ENCODE assay signal across 9 cellular contexts in the genomic region with DNA sequence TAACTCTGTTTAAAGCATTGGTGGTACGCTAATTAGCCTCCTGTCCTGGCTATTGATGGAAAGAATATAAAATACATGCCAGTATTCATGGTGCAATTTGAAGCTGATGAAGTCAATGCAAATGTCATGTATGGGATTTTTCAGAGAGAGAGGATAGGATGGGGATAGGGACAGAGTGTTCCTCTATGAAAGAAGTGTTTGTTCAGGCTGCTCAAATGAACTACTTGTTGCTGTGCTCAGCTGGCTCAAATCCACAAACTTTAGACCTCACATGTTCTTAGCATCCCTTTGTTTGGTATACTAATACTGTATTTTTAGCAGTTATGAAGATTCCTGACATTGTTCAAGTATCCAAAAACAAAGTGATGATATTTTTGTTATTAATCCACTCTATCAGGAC.
"Had no signal": no experiment of that assay in that cellular context is flagged by ENCODE, and none has a peak within 500 bp of the region (broad histone marks: within the 10 kb centered on the region; RNA-seq: fewer than 3 reads in every experiment).

No MANE protein-coding gene starts in this region.

- H3K4me3 Mint-ChIP-seq: activated naive CD8-positive, alpha-beta T cell treated with anti-CD3 and anti-CD28 coated beads, Interleukin-2, amount 10 ng/mL, durations not matched to agents 7 days and 5 days; activated T-helper 1 cell treated with anti-CD3 and anti-CD28 coated beads, Interleukin-12 subunit alpha, Interleukin-12 subunit beta, Interleukin-2, Interleukin-4 antibody, amounts not matched to agents 30 ng/mL and 10 ng/mL and 1 ng/mL, durations not matched to agents 14 hours and 24 hours and 36 hours; stimulated activated memory B cell treated with anti-CD40 and anti-IgM and Interleukin-4, amounts not matched to agents 10 μg/mL and 1 μg/mL and 100 μg/mL, for 72 hours had no signal

- H3K4me1 Mint-ChIP-seq: activated naive CD8-positive, alpha-beta T cell treated with anti-CD3 and anti-CD28 coated beads, Interleukin-2, amount 10 ng/mL, durations not matched to agents 7 days and 5 days; stimulated activated memory B cell treated with anti-CD40 and anti-IgM and Interleukin-4, amounts not matched to agents 10 μg/mL and 1 μg/mL and 100 μg/mL, for 72 hours had no signal

- H3K27ac Mint-ChIP-seq: activated naive CD8-positive, alpha-beta T cell treated with anti-CD3 and anti-CD28 coated beads, Interleukin-2, amount 10 ng/mL, durations not matched to agents 7 days and 5 days; activated T-helper 1 cell treated with anti-CD3 and anti-CD28 coated beads, Interleukin-12 subunit alpha, Interleukin-12 subunit beta, Interleukin-2, Interleukin-4 antibody, amounts not matched to agents 30 ng/mL and 10 ng/mL and 1 ng/mL, durations not matched to agents 14 hours and 24 hours and 36 hours; stimulated activated memory B cell treated with anti-CD40 and anti-IgM and Interleukin-4, amounts not matched to agents 10 μg/mL and 1 μg/mL and 100 μg/mL, for 72 hours had no signal

- H3K36me3 Mint-ChIP-seq: activated naive CD8-positive, alpha-beta T cell treated with anti-CD3 and anti-CD28 coated beads, Interleukin-2, amount 10 ng/mL, durations not matched to agents 7 days and 5 days; stimulated activated memory B cell treated with anti-CD40 and anti-IgM and Interleukin-4, amounts not matched to agents 10 μg/mL and 1 μg/mL and 100 μg/mL, for 72 hours had no signal

- H3K27me3 Mint-ChIP-seq: activated naive CD8-positive, alpha-beta T cell treated with anti-CD3 and anti-CD28 coated beads, Interleukin-2, amount 10 ng/mL, durations not matched to agents 7 days and 5 days; stimulated activated memory B cell treated with anti-CD40 and anti-IgM and Interleukin-4, amounts not matched to agents 10 μg/mL and 1 μg/mL and 100 μg/mL, for 72 hours had no signal

- H3K27ac ChIP-seq: brain microvascular endothelial cell, upper lobe of left lung had no signal

- ATAC-seq: SK-N-SH treated with all-trans-retinoic acid at 6 μM for 48 hours; stimulated activated memory B cell treated with anti-CD40 and anti-IgM and Interleukin-4, amounts not matched to agents 10 μg/mL and 1 μg/mL and 100 μg/mL, for 72 hours had no signal

- DNase-seq: activated CD4-positive, CD25-positive, alpha-beta regulatory T cell treated with anti-CD3 and anti-CD28 coated beads, Interleukin-2, amount 50 U/mL, for 72 hours; activated naive CD8-positive, alpha-beta T cell treated with anti-CD3 and anti-CD28 coated beads, Interleukin-2, amount 10 ng/mL, durations not matched to agents 7 days and 5 days; brain microvascular endothelial cell; kidney glomerular epithelial cell; T-helper 1 cell; upper lobe of left lung had no signal
